14 cellular contexts compared by ENCODE assay signal in genomic region chr11:43751726-43752125, GRCh38.
"Had no signal": no experiment of that assay in that cellular context is flagged by ENCODE, and none has a peak within 500 bp of the region (broad histone marks: within the 10 kb centered on the region; RNA-seq: fewer than 3 reads in every experiment).

No MANE protein-coding gene starts in this region.

- H3K27me3 ChIP-seq: gastrocnemius medialis, heart right ventricle, right lobe of liver, testis, transverse colon had no signal

- H3K4me1 ChIP-seq: gastrocnemius medialis, psoas muscle, right lobe of liver, transverse colon had no signal

- H3K9me3 ChIP-seq: gastrocnemius medialis, right lobe of liver, testis, transverse colon had no signal

- H3K4me3 ChIP-seq: gastrocnemius medialis, heart right ventricle, psoas muscle, right lobe of liver, testis, transverse colon had no signal

- H3K27ac ChIP-seq: gastrocnemius medialis, heart right ventricle, psoas muscle, right lobe of liver, testis, transverse colon had no signal

- H3K36me3 ChIP-seq: gastrocnemius medialis, right lobe of liver had no signal

- DNase-seq: effector memory CD4-positive, alpha-beta T cell; gastrocnemius medialis; heart right ventricle; hypothalamus; kidney glomerular epithelial cell; mesendoderm; naive thymus-derived CD4-positive, alpha-beta T cell; nephron progenitor cell; psoas muscle; retina; right lobe of liver; stimulated activated CD4-positive, alpha-beta T cell treated with anti-CD3 and anti-CD28 coated beads, Interleukin-4, amount 100 ng/mL, for 24 hours; testis; transverse colon had no signal
